8 cellular contexts compared by ENCODE assay signal in the genomic region with DNA sequence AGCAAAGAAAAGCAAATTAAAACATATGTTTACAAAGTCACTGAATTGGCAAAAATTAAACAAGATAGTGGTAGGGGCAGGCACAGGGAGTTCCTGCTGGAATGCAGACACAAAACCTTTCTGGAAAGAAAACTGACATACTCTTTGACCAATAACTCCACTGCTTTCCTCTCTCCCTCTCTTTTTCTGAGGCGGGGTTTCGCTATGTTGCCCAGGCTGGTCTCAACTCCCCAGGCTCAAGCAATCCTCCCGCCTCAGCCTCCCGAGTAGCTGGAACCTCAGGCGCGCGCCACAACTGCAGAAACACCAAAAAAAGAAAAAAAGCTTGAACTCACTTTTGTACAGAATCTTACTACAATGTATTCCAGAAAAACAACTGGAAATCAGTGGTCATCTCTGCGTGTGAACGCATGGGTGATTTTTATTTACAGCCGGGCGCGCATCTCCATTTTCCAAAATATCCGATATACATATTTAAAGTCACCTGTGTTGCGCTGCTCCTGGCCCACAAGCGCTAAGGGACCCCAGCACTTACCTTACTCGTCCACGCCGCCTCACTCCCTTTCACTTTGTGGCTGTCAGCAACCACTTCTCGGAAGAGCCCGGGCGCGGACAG. TPM values are rescaled to one million over a fixed set of nuclear protein-coding genes. Genes with fewer than 3 reads are reported as not detected.
DNase-seq lines count a peak whose midpoint lies in the region; ATAC-seq and TF ChIP-seq lines count a peak whose summit lies in the region.

No MANE protein-coding gene starts in this region.

- POLR2A ChIA-PET in PC-9 (lab: Charles Lee; ENCODE audit: unreplicated experiment) = interaction anchor here (0.6 to 0.7 kb wide), 2 partner anchors 41 to 519 kb away, joined by 3 to 5 read pairs; no protein-coding TSS in a partner anchor

- TF ChIP-seq RAD21 in liver (IDR thresholded peaks at IDR 0.05) = no peak

- TSS peak; percentile 62 for BruUV-seq in PC-9 (replicated peaks; lab: Mats Ljungman, UMichigan)

- ATAC-seq in activated CD8-positive, alpha-beta memory T cell treated with anti-CD3 and anti-CD28 coated beads, Interleukin-2, amount 10 ng/mL, durations not matched to agents 7 days and 5 days = no peak
- ATAC-seq in thoracic aorta (ENCODE audit: insufficient number of reproducible peaks, low FRiP score, low read depth) (no peak), GM18867 (IDR thresholded peaks at IDR 0.05; ENCODE audit: unreplicated experiment) (no peak)

- no peaks in the 10 kb centered on the region for H3K27me3 Mint-ChIP-seq in activated CD8-positive, alpha-beta memory T cell treated with anti-CD3 and anti-CD28 coated beads, Interleukin-2, amount 10 ng/mL, durations not matched to agents 7 days and 5 days

- TF ChIP-seq CTCF in PC-9 (conservative IDR thresholded peaks at IDR 0.05) (no peak), coronary artery (IDR thresholded peaks at IDR 0.05) (no peak), liver (IDR thresholded peaks at IDR 0.05; ENCODE audit: low read depth, low read length, missing input control) (no peak), thoracic aorta (IDR thresholded peaks at IDR 0.05) (no peak)

- H3K27ac Mint-ChIP-seq in activated CD8-positive, alpha-beta memory T cell treated with anti-CD3 and anti-CD28 coated beads, Interleukin-2, amount 10 ng/mL, durations not matched to agents 7 days and 5 days = peak overlapping the region; percentile 96

- peaks cover 26% of the 10 kb centered on the region for H3K4me1 ChIP-seq in PC-9 (replicated peaks; ENCODE audit: insufficient read depth)
- peaks cover 0 to 38% (median 29%) of the 10 kb centered on the region in 4 donors for H3K4me1 ChIP-seq in liver (ENCODE audit: control insufficient read depth in 4 of 4, insufficient read depth in 4 of 4, low read length in 3 of 4)
- peaks cover 22 to 31% of the 10 kb centered on the region in 2 donors for H3K4me1 ChIP-seq in thoracic aorta (ENCODE audit: control insufficient read depth in 1 of 2, low read depth in 2 of 2)

- intact Hi-C loops in PC-9 (cut with micrococcal nuclease; ENCODE audit: unreplicated experiment) = loop anchor here (1.0 kb wide), 1 partner anchor 85 kb away; a partner anchor contains a TSS

- 0 out of 2 replicates have a peak overlapping the region, but pooled peaks have one; percentile 8 for H3K27ac ChIP-seq in PC-9
- peak overlapping the region; percentile 76 to 89 for H3K27ac ChIP-seq in coronary artery
- H3K27ac ChIP-seq in liver (ENCODE audit: low read depth in 1 of 2, low read length in 2 of 2) = peak overlapping the region; percentile 78 to 81
- peak overlapping the region; percentile 79 to 86 for H3K27ac ChIP-seq in thoracic aorta

- H3K27me3 ChIP-seq in PC-9 (ENCODE audit: insufficient read depth, low read depth) (no peaks in the 10 kb centered on the region), liver (ENCODE audit: control insufficient read depth in 4 of 4, insufficient read depth in 4 of 4, low read length in 3 of 4) (no peaks in the 10 kb centered on the region), thoracic aorta (replicated peaks; ENCODE audit: insufficient read depth) (no peaks in the 10 kb centered on the region)

- H2AFZ ChIP-seq in PC-9 = peak overlapping the region; percentile 98

- H3K9me2 ChIP-seq in PC-9 (ENCODE audit: insufficient read depth) = no peaks in the 10 kb centered on the region

- peak overlapping the region; percentile 98 for H3K4me3 Mint-ChIP-seq in activated CD8-positive, alpha-beta memory T cell treated with anti-CD3 and anti-CD28 coated beads, Interleukin-2, amount 10 ng/mL, durations not matched to agents 7 days and 5 days

- H3K36me3 Mint-ChIP-seq in activated CD8-positive, alpha-beta memory T cell treated with anti-CD3 and anti-CD28 coated beads, Interleukin-2, amount 10 ng/mL, durations not matched to agents 7 days and 5 days = peaks cover 31% of the 10 kb centered on the region

- DNase-seq in activated CD8-positive, alpha-beta memory T cell treated with anti-CD3 and anti-CD28 coated beads, Interleukin-2, amount 10 ng/mL, durations not matched to agents 7 days and 5 days = no peak
- DNase-seq in activated CD8-positive, alpha-beta memory T cell treated with anti-CD3 and anti-CD28 coated beads for 24 hours = no peak
- DNase-seq in PC-9 (peak; percentile 31 to 65), coronary artery (ENCODE audit: low spot score) (no peak), thoracic aorta (ENCODE audit: low spot score) (no peak), iPS-NIHi7 (ENCODE audit: extremely low spot score) (no peak)

- CTCF ChIA-PET in activated CD8-positive, alpha-beta memory T cell treated with anti-CD3 and anti-CD28 coated beads, Interleukin-2, amount 10 ng/mL, durations not matched to agents 7 days and 5 days (lab: Charles Lee) = interaction anchor here (0.8 to 2.2 kb wide), 2 partner anchors 26 to 32 kb away, joined by 4 to 8 read pairs; no protein-coding TSS in a partner anchor
- CTCF ChIA-PET in PC-9 (lab: Charles Lee) = interaction anchor here (0.8 to 1.6 kb wide), 2 partner anchors 26 to 30 kb away, joined by 3 to 6 read pairs; a partner anchor contains a TSS

- H3K4me3 ChIP-seq in PC-9 (peak overlapping the region; percentile 95), coronary artery (peak overlapping the region; percentile 98), liver (ENCODE audit: low read depth in 1 of 3, low read length in 3 of 3) (peak overlapping the region; percentile 65 to 97 (median 93)), thoracic aorta (peak overlapping the region; percentile 97)

- peaks cover 17% of the 10 kb centered on the region; the same call in 1 of the 2 replicates for H3K36me3 ChIP-seq in PC-9 (ENCODE audit: low read depth)
- H3K36me3 ChIP-seq in liver (ENCODE audit: control insufficient read depth in 4 of 4, insufficient read depth in 3 of 4, low read depth in 1 of 4, low read length in 3 of 4) = peaks cover 12 to 45% (median 36%) of the 10 kb centered on the region in 4 donors
- H3K36me3 ChIP-seq in thoracic aorta = peaks cover 41% of the 10 kb centered on the region

- no peaks in the 10 kb centered on the region for H3K9me3 ChIP-seq in PC-9 (ENCODE audit: insufficient read depth, low read depth)
- H3K9me3 ChIP-seq in liver (ENCODE audit: control insufficient read depth in 4 of 4, low read length in 3 of 4) = no peaks in the 10 kb centered on the region
- H3K9me3 ChIP-seq in thoracic aorta = no peaks in the 10 kb centered on the region

- H3K4me1 Mint-ChIP-seq in activated CD8-positive, alpha-beta memory T cell treated with anti-CD3 and anti-CD28 coated beads, Interleukin-2, amount 10 ng/mL, durations not matched to agents 7 days and 5 days = peaks cover 42% of the 10 kb centered on the region

- peak overlapping the region; percentile 29 to 70 for H3K9ac ChIP-seq in liver (ENCODE audit: low read depth in 1 of 2, low read length in 2 of 2)

- no peaks in the 10 kb centered on the region for H3F3A ChIP-seq in PC-9 (ENCODE audit: insufficient read depth, low read depth)

- peaks cover 11% of the 10 kb centered on the region; the same call in 1 of the 2 replicates for H4K20me1 ChIP-seq in PC-9 (ENCODE audit: insufficient read depth)

- H3K9me3 Mint-ChIP-seq in activated CD8-positive, alpha-beta memory T cell treated with anti-CD3 and anti-CD28 coated beads, Interleukin-2, amount 10 ng/mL, durations not matched to agents 7 days and 5 days (ENCODE audit: low read depth) = no peaks in the 10 kb centered on the region

- H3K4me2 ChIP-seq in PC-9 = peak overlapping the region; percentile 91

- under 1% methylated on average over 22 of the region's 22 CpGs for WGBS in liver

- H3K79me2 ChIP-seq in PC-9 (ENCODE audit: low read depth) = peaks cover 59% of the 10 kb centered on the region

TF ChIP-seq in liver, 16 proteins besides CTCF, POLR2A, EP300 and RAD21:
- TF ChIP-seq, protein P1, sequence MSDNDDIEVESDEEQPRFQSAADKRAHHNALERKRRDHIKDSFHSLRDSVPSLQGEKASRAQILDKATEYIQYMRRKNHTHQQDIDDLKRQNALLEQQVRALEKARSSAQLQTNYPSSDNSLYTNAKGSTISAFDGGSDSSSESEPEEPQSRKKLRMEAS (IDR thresholded peaks at IDR 0.05) = no peak
- peak in 1 of 2 donors; percentile 8 for TF ChIP-seq RXRA (IDR thresholded peaks at IDR 0.05)
TF ChIP-seq in liver: peak in this region for 1.

RNA-seq across cellular contexts. Expression of a gene that starts 0.5 kb away (rescaled TPM):
- 10 to 100 TPM; 14.0 to 16.4 TPM for total RNA-seq in activated CD8-positive, alpha-beta memory T cell treated with anti-CD3 and anti-CD28 coated beads, Interleukin-2, amount 10 ng/mL, durations not matched to agents 7 days and 5 days
- 11.9 and 12.2 TPM in 2 replicates for total RNA-seq in PC-9 (2021)
- 10 to 100 TPM in 1 of 2 donors, 1 to 10 TPM in 1; 5.0 to 11.6 TPM for total RNA-seq in liver
- 1 to 10 TPM; 6.6 to 8.4 TPM for polyA plus RNA-seq in liver
- 10 to 100 TPM in 1 of 2 donors, 1 to 10 TPM in 1; 3.7 to 38.6 TPM for total RNA-seq in thoracic aorta

RNA-seq across cellular contexts. Expression of a gene that starts 0.7 kb away (rescaled TPM):
- 10 to 100 TPM; 78.1 to 85.7 TPM for total RNA-seq in activated CD8-positive, alpha-beta memory T cell treated with anti-CD3 and anti-CD28 coated beads, Interleukin-2, amount 10 ng/mL, durations not matched to agents 7 days and 5 days
- total RNA-seq in PC-9 (2021) = 58.9 and 71.1 TPM in 2 replicates
- 10 to 100 TPM; 27.5 to 40.9 TPM for total RNA-seq in liver
- polyA plus RNA-seq in liver = 10 to 100 TPM; 13.9 to 17.9 TPM
- 10 to 100 TPM; 57.8 to 72.8 TPM for total RNA-seq in thoracic aorta

RNA-seq across cellular contexts. Expression of a gene that starts 29.9 kb away (rescaled TPM):
- total RNA-seq in activated CD8-positive, alpha-beta memory T cell treated with anti-CD3 and anti-CD28 coated beads, Interleukin-2, amount 10 ng/mL, durations not matched to agents 7 days and 5 days = not detected
- total RNA-seq in PC-9 (2021) (not detected in 2 replicates), liver (100 to 1,000 TPM in 1 of 2 donors, 10 to 100 TPM in 1; 94.5 to 129 TPM), thoracic aorta (1 to 10 TPM in 1 of 2 donors, not detected in 1; 2.0 TPM)
- polyA plus RNA-seq in liver = 1,000 to 10,000 TPM in 1 of 2 donors, 100 to 1,000 TPM in 1; 201 to 1,958 TPM

RNA-seq across cellular contexts. Expression of a gene that starts 38.6 kb away (rescaled TPM):
- not detected for total RNA-seq in activated CD8-positive, alpha-beta memory T cell treated with anti-CD3 and anti-CD28 coated beads, Interleukin-2, amount 10 ng/mL, durations not matched to agents 7 days and 5 days
- not detected in 2 replicates for total RNA-seq in PC-9 (2021)
- over 10,000 TPM; 13,922 to 117,679 TPM for total RNA-seq in liver
- polyA plus RNA-seq in liver = over 10,000 TPM; 42,039 to 64,932 TPM
- total RNA-seq in thoracic aorta = 10 to 100 TPM in 1 of 2 donors, 1 to 10 TPM in 1; 5.7 to 10.8 TPM

Comparison
In these comparisons a context has a peak if more than half of its experiments do, and no peak if none do; other contexts are left out.
1. DNase-seq: peak in PC-9 (2 of 2); none in activated CD8-positive, alpha-beta memory T cell treated with anti-CD3 and anti-CD28 coated beads, Interleukin-2, amount 10 ng/mL, durations not matched to agents 7 days and 5 days (single experiment), activated CD8-positive, alpha-beta memory T cell treated with anti-CD3 and anti-CD28 coated beads for 24 hours (single experiment), coronary artery (single experiment), thoracic aorta (single experiment) and iPS-NIHi7 (single experiment).
2. H3K27ac ChIP-seq: peak in every context shown above with its lines; median percentile 82 in coronary artery; 82 in thoracic aorta; 80 in liver; 8 in PC-9.
3. RNA of a gene that starts 29.9 kb away (total RNA-seq): 94.5 to 129 TPM in liver; 2.0 TPM in thoracic aorta, not detected in activated CD8-positive, alpha-beta memory T cell treated with anti-CD3 and anti-CD28 coated beads, Interleukin-2, amount 10 ng/mL, durations not matched to agents 7 days and 5 days and not detected in PC-9; every median in the first group is over 10 times any median in the second.
4. Peak in every context shown above with its lines, with median percentiles within 50 percentile points of each other: H3K4me3 ChIP-seq.